ENCODE assay signal across 16 cellular contexts in genomic region chr2:100603414-100603813, GRCh38.
"Had no signal": no experiment of that assay in that cellular context is flagged by ENCODE, and none has a peak within 500 bp of the region (broad histone marks: within the 10 kb centered on the region; RNA-seq: fewer than 3 reads in every experiment).

No MANE protein-coding gene starts in this region.

- FAIRE-seq: endometrium, kidney had no signal

- H3K4me1 Mint-ChIP-seq: mesothelial cell of epicardium had no signal

- H3K4me3 Mint-ChIP-seq: mesothelial cell of epicardium; stimulated activated naive CD8-positive, alpha-beta T cell treated with anti-CD3 and anti-CD28 coated beads, Interleukin-15, Interleukin-2, amounts not matched to agents 100 ng/mL and 50 ng/mL, for 24 hours; T-helper 2 cell treated with Interferon-gamma antibody and Interleukin-4, amounts not matched to agents 5 μg/mL and 100 μg/mL, for 36 hours had no signal

- H3K36me3 ChIP-seq: brain microvascular endothelial cell, esophagus squamous epithelium, heart left ventricle, vagina had no signal

- H3K9me3 Mint-ChIP-seq: activated T-helper 2 cell treated with anti-CD3 and anti-CD28 coated beads, Interferon-gamma antibody, Interleukin-2, Interleukin-4, amounts not matched to agents 10 μg/mL and 5 μg/mL and 100 μg/mL, durations not matched to agents 14 hours and 24 hours and 36 hours; mesothelial cell of epicardium; stimulated activated naive CD8-positive, alpha-beta T cell treated with anti-CD3 and anti-CD28 coated beads, Interleukin-15, Interleukin-2, amounts not matched to agents 100 ng/mL and 50 ng/mL, for 24 hours; T-helper 2 cell treated with Interferon-gamma antibody and Interleukin-4, amounts not matched to agents 5 μg/mL and 100 μg/mL, for 36 hours had no signal

- H3K36me3 Mint-ChIP-seq: mesothelial cell of epicardium had no signal

- H3K27ac ChIP-seq: brain microvascular endothelial cell, vagina had no signal

- H3K27me3 Mint-ChIP-seq: progenitor cell of endocrine pancreas; stimulated activated naive CD8-positive, alpha-beta T cell treated with anti-CD3 and anti-CD28 coated beads, Interleukin-15, Interleukin-2, amounts not matched to agents 100 ng/mL and 50 ng/mL, for 24 hours had no signal

- H3K4me3 ChIP-seq: esophagus squamous epithelium, heart left ventricle, vagina had no signal

- H3K4me1 ChIP-seq: vagina had no signal

- H3K27me3 ChIP-seq: brain microvascular endothelial cell, dorsolateral prefrontal cortex, esophagus squamous epithelium, heart left ventricle, vagina had no signal

- DNase-seq: activated CD4-positive, alpha-beta T cell treated with anti-CD3 and anti-CD28 coated beads, Interleukin-2, amount 50 U/mL, for 1 hour; activated naive CD4-positive, alpha-beta T cell treated with anti-CD3 and anti-CD28 coated beads, Interleukin-2, amount 50 U/mL, for 16 hours; brain microvascular endothelial cell; esophagus squamous epithelium; kidney; stimulated activated CD4-positive, alpha-beta T cell treated with anti-CD3 and anti-CD28 coated beads, Interleukin-4, amount 100 ng/mL, for 1 hour; stimulated activated CD8-positive, alpha-beta memory T cell treated with anti-CD3 and anti-CD28 coated beads, Interleukin-4, amount 100 ng/mL, for 48 hours had no signal

- H3K27ac Mint-ChIP-seq: activated T-helper 2 cell treated with anti-CD3 and anti-CD28 coated beads, Interferon-gamma antibody, Interleukin-2, Interleukin-4, amounts not matched to agents 10 μg/mL and 5 μg/mL and 100 μg/mL, durations not matched to agents 14 hours and 24 hours and 36 hours; mesothelial cell of epicardium; progenitor cell of endocrine pancreas; stimulated activated naive CD8-positive, alpha-beta T cell treated with anti-CD3 and anti-CD28 coated beads, Interleukin-15, Interleukin-2, amounts not matched to agents 100 ng/mL and 50 ng/mL, for 24 hours; T-helper 2 cell treated with Interferon-gamma antibody and Interleukin-4, amounts not matched to agents 5 μg/mL and 100 μg/mL, for 36 hours had no signal

- H3K9me3 ChIP-seq: esophagus squamous epithelium, heart left ventricle, vagina had no signal
